ENCODE assay signal across 8 cellular contexts in genomic region chr6:30626484-30627366, GRCh38. TPM values are rescaled to one million over a fixed set of nuclear protein-coding genes. Genes with fewer than 3 reads are reported as not detected.
DNase-seq lines count a peak whose midpoint lies in the region; TF ChIP-seq lines count a peak whose summit lies in the region.

TSS of gene ATAT1 (plus strand) at chr6:30626874.

- H3K27ac ChIP-seq in HEK293 (ENCODE audit: extremely low read depth, low read depth, low read length) = peak within 1 kb of the TSS; percentile 76
- peak within 1 kb of the TSS; percentile 93 for H3K27ac ChIP-seq in left ventricle myocardium inferior (replicated peaks)
- H3K27ac ChIP-seq in prostate gland = peak within 1 kb of the TSS; percentile 86 to 90

- peaks cover 59 to 84% of the 10 kb centered on the region in 2 experiments; a peak in 2 of 3 replicates for H3K36me3 ChIP-seq in HEK293 (ENCODE audit: control insufficient read depth in 2 of 2, insufficient read depth in 1 of 2, low read length in 2 of 2)
- H3K36me3 ChIP-seq in left ventricle myocardium inferior = peaks cover 60% of the 10 kb centered on the region
- H3K36me3 ChIP-seq in prostate gland = peaks cover 5 to 12% of the 10 kb centered on the region in 2 donors

- TF ChIP-seq CTCF in HEK293 (tag by site-specific recombination; IDR thresholded peaks at IDR 0.05) (peak; percentile 89), left ventricle myocardium inferior (IDR thresholded peaks at IDR 0.05; ENCODE audit: borderline replicate concordance) (peak; percentile 60), prostate gland (IDR thresholded peaks at IDR 0.05) (peak in 3 of 4 experiments; percentile 33 to 65 (median 62))

- H3K27me3 ChIP-seq in left ventricle myocardium inferior (ENCODE audit: low read depth) (no peaks in the 10 kb centered on the region), prostate gland (replicated peaks; ENCODE audit: insufficient read depth) (no peaks in the 10 kb centered on the region)

- CTCF ChIA-PET in HEK293 (lab: Yijun Ruan, JAX) = interaction anchor here (0.6 to 1.0 kb wide), 4 partner anchors 9 to 97 kb away, joined by 3 to 4 read pairs (median 4); partner anchors contain the start of gene MRPS18B

- H3K4me3 ChIP-seq in HEK293 (ENCODE audit: low read depth, low read length) (peak within 1 kb of the TSS; percentile 77), left ventricle myocardium inferior (peak within 1 kb of the TSS; percentile 76), prostate gland (peak within 1 kb of the TSS; percentile 53 to 56)

- 3% methylated on average over 36 of the region's 36 CpGs for WGBS in prostate gland

- DNase-seq in ELR (ENCODE audit: low read depth) = peak; percentile 89
- peak; percentile 56 for DNase-seq in NCI-H1092 treated with DMSO at 0.1 percent for 48 hours (lab: John Stamatoyannopoulos, UW)
- peak; percentile 80 to 87 (median 85) for DNase-seq in T-helper 1 cell
- peak; percentile 63 for DNase-seq in amniotic epithelial cell (ENCODE audit: low read depth)
- DNase-seq in left ventricle myocardium inferior = peak; percentile 92
- DNase-seq in prostate gland (ENCODE audit: low spot score) = peak; percentile 87
- DNase-seq in ureter (ENCODE audit: low spot score) = peak; percentile 94

- POLR2A ChIA-PET in HEK293 (lab: Yijun Ruan, JAX) = interaction anchor here (1.0 to 2.0 kb wide), 5 partner anchors 9 to 90 kb away, joined by 3 to 15 read pairs (median 11); partner anchors contain the start of genes MDC1, MRPS18B and PPP1R10

- peak; percentile 71 for TF ChIP-seq POLR2A in prostate gland (IDR thresholded peaks at IDR 0.05)

- intact Hi-C loops in left ventricle myocardium inferior (cut with micrococcal nuclease) = no loop called here
- intact Hi-C loops in prostate gland (cut with DNase I) = no loop called here

- H3K4me1 ChIP-seq in HEK293 (ENCODE audit: control insufficient read depth, insufficient read depth, low read length) (no peaks in the 10 kb centered on the region; the same call in 1 of the 2 replicates), left ventricle myocardium inferior (peaks cover 16% of the 10 kb centered on the region), prostate gland (replicated peaks) (no peaks in the 10 kb centered on the region)

- H3K9me3 ChIP-seq in HEK293 (ENCODE audit: control insufficient read depth, insufficient read depth, low read depth, low read length) (no peaks in the 10 kb centered on the region), left ventricle myocardium inferior (replicated peaks) (no peaks in the 10 kb centered on the region), prostate gland (no peaks in the 10 kb centered on the region)

TF ChIP-seq in HEK293, 187 proteins besides CTCF, POLR2A, EP300 and RAD21 (continues in another document):
- TF ChIP-seq RBAK (tag by site-specific recombination; IDR thresholded peaks at IDR 0.05) = no peak
- TF ChIP-seq ZNF548 (tag by site-specific recombination; IDR thresholded peaks at IDR 0.05) = no peak
- TF ChIP-seq HOXC10 (CRISPR knock-in tag; IDR thresholded peaks at IDR 0.05) = no peak
- TF ChIP-seq ZNF416 (tag by site-specific recombination; IDR thresholded peaks at IDR 0.05) = no peak
- no peak for TF ChIP-seq ZSCAN23 (tag by site-specific recombination; IDR thresholded peaks at IDR 0.05)
- TF ChIP-seq, protein P1, sequence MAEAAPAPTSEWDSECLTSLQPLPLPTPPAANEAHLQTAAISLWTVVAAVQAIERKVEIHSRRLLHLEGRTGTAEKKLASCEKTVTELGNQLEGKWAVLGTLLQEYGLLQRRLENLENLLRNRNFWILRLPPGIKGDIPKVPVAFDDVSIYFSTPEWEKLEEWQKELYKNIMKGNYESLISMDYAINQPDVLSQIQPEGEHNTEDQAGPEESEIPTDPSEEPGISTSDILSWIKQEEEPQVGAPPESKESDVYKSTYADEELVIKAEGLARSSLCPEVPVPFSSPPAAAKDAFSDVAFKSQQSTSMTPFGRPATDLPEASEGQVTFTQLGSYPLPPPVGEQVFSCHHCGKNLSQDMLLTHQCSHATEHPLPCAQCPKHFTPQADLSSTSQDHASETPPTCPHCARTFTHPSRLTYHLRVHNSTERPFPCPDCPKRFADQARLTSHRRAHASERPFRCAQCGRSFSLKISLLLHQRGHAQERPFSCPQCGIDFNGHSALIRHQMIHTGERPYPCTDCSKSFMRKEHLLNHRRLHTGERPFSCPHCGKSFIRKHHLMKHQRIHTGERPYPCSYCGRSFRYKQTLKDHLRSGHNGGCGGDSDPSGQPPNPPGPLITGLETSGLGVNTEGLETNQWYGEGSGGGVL (tag by site-specific recombination; IDR thresholded peaks at IDR 0.05) = no peak
- no peak for TF ChIP-seq ZNF202 (tag by site-specific recombination; IDR thresholded peaks at IDR 0.05; ENCODE audit: borderline replicate concordance)
- no peak for TF ChIP-seq ZNF677 (tag by site-specific recombination; IDR thresholded peaks at IDR 0.05)
- 0 out of 2 replicates have a peak, but pooled peaks have one; percentile 50 for TF ChIP-seq BCL11A (tag by site-specific recombination; IDR thresholded peaks at IDR 0.05; ENCODE audit: low read depth)
- TF ChIP-seq ZNF521 (tag by site-specific recombination; IDR thresholded peaks at IDR 0.05) = no peak
- peak; percentile 87 for TF ChIP-seq REST (tag by site-specific recombination; IDR thresholded peaks at IDR 0.05)
- TF ChIP-seq YY1 (tag by site-specific recombination; IDR thresholded peaks at IDR 0.05) = peak; percentile 48; the same call in 1 of the 2 replicates
- peak; percentile 95 for TF ChIP-seq ZFP69B (tag by site-specific recombination; IDR thresholded peaks at IDR 0.05)
- no peak for TF ChIP-seq ZNF350 (tag by site-specific recombination; IDR thresholded peaks at IDR 0.05)
- peak; percentile 61; the same call in 1 of the 2 replicates for TF ChIP-seq ZNF2 (tag by site-specific recombination; IDR thresholded peaks at IDR 0.05)
- no peak for TF ChIP-seq ZNF596 (tag by site-specific recombination; IDR thresholded peaks at IDR 0.05)
- peak; percentile 66; the same call in 1 of the 2 replicates for TF ChIP-seq ZNF324 (tag by site-specific recombination; IDR thresholded peaks at IDR 0.05)
- peak; percentile 50; the same call in 1 of the 2 replicates for TF ChIP-seq ZNF843 (tag by site-specific recombination; IDR thresholded peaks at IDR 0.05)
- peak; percentile 37 for TF ChIP-seq ZBTB8A (tag by site-specific recombination; IDR thresholded peaks at IDR 0.05)
- no peak for TF ChIP-seq ZNF133 (tag by site-specific recombination; IDR thresholded peaks at IDR 0.05)
- TF ChIP-seq KLF17 (tag by site-specific recombination; IDR thresholded peaks at IDR 0.05) = peak; percentile 87

RNA-seq across cellular contexts. Expression of gene ATAT1, which starts in this region (rescaled TPM):
- 2.7 TPM for total RNA-seq in left ventricle myocardium inferior
- 10 to 100 TPM in 1 of 2 donors, 1 to 10 TPM in 1; 8.7 to 11.0 TPM for total RNA-seq in prostate gland
- 22.7 TPM for total RNA-seq in ureter

Comparison
In these comparisons a context has a peak if more than half of its experiments do, and no peak if none do; other contexts are left out.
1. Peak in every context shown above with its lines: DNase-seq, H3K4me3 ChIP-seq and H3K27ac ChIP-seq.